Comparison of ENCODE assay signal across 13 cellular contexts in genomic region chr4:154720123-154720522, GRCh38. TPM values are rescaled to one million over a fixed set of nuclear protein-coding genes. Genes with fewer than 3 reads are reported as not detected.
A peak's percentile ranks its signal among the peaks of the same experiment; 100 is the strongest.
DNase-seq lines count a peak whose midpoint lies in the region; ATAC-seq and TF ChIP-seq lines count a peak whose summit lies in the region.
"Had no signal": no experiment of that assay in that cellular context is flagged by ENCODE, and none has a peak within 500 bp of the region (broad histone marks: within the 10 kb centered on the region; RNA-seq: fewer than 3 reads in every experiment).

No MANE protein-coding gene starts in this region.

- H3K27me3 ChIP-seq in esophagus squamous epithelium, result no peaks in the 10 kb centered on the region
- H3K27me3 ChIP-seq: SJSA1 had no signal

- ATAC-seq in GM19351 (IDR thresholded peaks at IDR 0.05; ENCODE audit: unreplicated experiment) (peak; percentile 82), HG02973 (IDR thresholded peaks at IDR 0.05; ENCODE audit: unreplicated experiment) (peak; percentile 76)

- no peaks in the 10 kb centered on the region for H3K36me3 ChIP-seq in esophagus squamous epithelium
- H3K36me3 ChIP-seq: SJSA1 had no signal

- peak; percentile 48 for DNase-seq in COLO829 (ENCODE audit: low spot score)
- peak; percentile 45 for DNase-seq in RKO (ENCODE audit: low spot score)
- DNase-seq in NCI-H345 (lab: John Stamatoyannopoulos, UW), result no peak
- no peak for DNase-seq in stimulated activated CD4-positive, alpha-beta T cell treated with anti-CD3 and anti-CD28 coated beads, Interleukin-2, amount 100 ng/mL, for 24 hours
- DNase-seq in activated CD4-positive, alpha-beta T cell treated with anti-CD3 and anti-CD28 coated beads for 48 hours, result no peak
- no peak for DNase-seq in esophagus squamous epithelium (lab: John Stamatoyannopoulos, UW)
- DNase-seq: activated CD4-positive, alpha-beta T cell treated with anti-CD3 and anti-CD28 coated beads, Interleukin-2, amount 50 U/mL, for 4 hours; effector CD4-positive, alpha-beta T cell; GM23248; NCI-H2171 had no signal

- no peak overlapping the region for H3K27ac ChIP-seq in esophagus squamous epithelium
- H3K27ac ChIP-seq: GM23248, SJSA1 had no signal

- TF ChIP-seq POLR2A in esophagus squamous epithelium (IDR thresholded peaks at IDR 0.05), result no peak

- intact Hi-C loops in esophagus squamous epithelium (cut with DNase I), result no loop called here

- WGBS in esophagus squamous epithelium, 2 donors, result 26 to 28% methylated on average over 2 of the region's 2 CpGs

- H3K9me3 ChIP-seq in esophagus squamous epithelium, result no peaks in the 10 kb centered on the region
- H3K9me3 ChIP-seq: SJSA1 had no signal

- TF ChIP-seq CTCF in esophagus squamous epithelium (IDR thresholded peaks at IDR 0.05), result no peak

- no peaks in the 10 kb centered on the region for H3K4me1 ChIP-seq in esophagus squamous epithelium
- H3K4me1 ChIP-seq: SJSA1 had no signal

- no peak overlapping the region for H3K4me3 ChIP-seq in esophagus squamous epithelium
- H3K4me3 ChIP-seq: GM23248, SJSA1 had no signal

RNA-seq across cellular contexts. Expression of gene LRAT, which starts 23.7 kb away (rescaled TPM):
- total RNA-seq in esophagus squamous epithelium, result under 1 TPM in 3 of 4 donors, not detected in 1; 0.19 to 0.88 (median 0.32) TPM
- total RNA-seq: GM23248, SJSA1 had no signal

Comparison
In these comparisons a context has a peak if more than half of its experiments do, and no peak if none do; other contexts are left out.
1. DNase-seq: peak in COLO829 (single experiment) and RKO (single experiment); none in NCI-H345 (single experiment), stimulated activated CD4-positive, alpha-beta T cell treated with anti-CD3 and anti-CD28 coated beads, Interleukin-2, amount 100 ng/mL, for 24 hours (0 of 2), activated CD4-positive, alpha-beta T cell treated with anti-CD3 and anti-CD28 coated beads for 48 hours (single experiment) and esophagus squamous epithelium (single experiment).